Comparison of ENCODE assay signal across 1 cellular context in the genomic region with DNA sequence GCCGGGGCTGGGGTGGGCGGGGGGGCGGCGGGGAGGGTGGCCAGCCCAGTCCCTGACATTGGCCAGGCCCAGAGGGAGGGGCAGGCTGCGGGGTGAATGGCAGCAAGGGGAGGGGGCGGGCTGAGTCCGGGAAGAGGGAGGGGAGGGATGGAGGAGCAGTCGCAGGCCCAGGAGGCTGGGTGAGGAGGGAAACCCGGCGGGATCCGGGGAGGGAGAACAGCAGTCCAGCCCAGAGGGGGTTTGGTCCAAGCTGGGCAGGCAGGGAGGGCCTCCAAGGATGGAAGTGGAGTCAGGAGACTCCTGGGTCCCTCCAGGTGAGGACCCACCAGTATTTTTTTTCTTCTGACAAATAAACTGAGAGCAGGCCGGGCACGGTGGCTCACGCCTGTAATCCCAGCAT.
TF ChIP-seq lines count a peak whose summit lies in the region.

No MANE protein-coding gene starts in this region.

TF ChIP-seq in A549, 52 proteins besides CTCF, POLR2A, EP300 and RAD21 (continued from another document):
- TF ChIP-seq MAFK (IDR thresholded peaks at IDR 0.05; ENCODE audit: partially characterized antibody) (no peak), EHMT2 (IDR thresholded peaks at IDR 0.05; ENCODE audit: low read depth) (no peak), JUNB (IDR thresholded peaks at IDR 0.05) (no peak), HOXB13 (CRISPR knock-in tag; IDR thresholded peaks at IDR 0.05; ENCODE audit: low read depth) (no peak), POLR2AphosphoS2 (conservative IDR thresholded peaks at IDR 0.05; ENCODE audit: low read length) (no peak), CEBPB (IDR thresholded peaks at IDR 0.05) (no peak)
- TF ChIP-seq, protein P1, sequence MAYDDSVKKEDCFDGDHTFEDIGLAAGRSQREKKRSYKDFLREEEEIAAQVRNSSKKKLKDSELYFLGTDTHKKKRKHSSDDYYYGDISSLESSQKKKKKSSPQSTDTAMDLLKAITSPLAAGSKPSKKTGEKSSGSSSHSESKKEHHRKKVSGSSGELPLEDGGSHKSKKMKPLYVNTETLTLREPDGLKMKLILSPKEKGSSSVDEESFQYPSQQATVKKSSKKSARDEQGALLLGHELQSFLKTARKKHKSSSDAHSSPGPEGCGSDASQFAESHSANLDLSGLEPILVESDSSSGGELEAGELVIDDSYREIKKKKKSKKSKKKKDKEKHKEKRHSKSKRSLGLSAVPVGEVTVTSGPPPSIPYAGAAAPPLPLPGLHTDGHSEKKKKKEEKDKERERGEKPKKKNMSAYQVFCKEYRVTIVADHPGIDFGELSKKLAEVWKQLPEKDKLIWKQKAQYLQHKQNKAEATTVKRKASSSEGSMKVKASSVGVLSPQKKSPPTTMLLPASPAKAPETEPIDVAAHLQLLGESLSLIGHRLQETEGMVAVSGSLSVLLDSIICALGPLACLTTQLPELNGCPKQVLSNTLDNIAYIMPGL (CRISPR knock-in tag; IDR thresholded peaks at IDR 0.05; ENCODE audit: borderline replicate concordance), result no peak
